ENCODE assay signal across 8 cellular contexts in the genomic region with DNA sequence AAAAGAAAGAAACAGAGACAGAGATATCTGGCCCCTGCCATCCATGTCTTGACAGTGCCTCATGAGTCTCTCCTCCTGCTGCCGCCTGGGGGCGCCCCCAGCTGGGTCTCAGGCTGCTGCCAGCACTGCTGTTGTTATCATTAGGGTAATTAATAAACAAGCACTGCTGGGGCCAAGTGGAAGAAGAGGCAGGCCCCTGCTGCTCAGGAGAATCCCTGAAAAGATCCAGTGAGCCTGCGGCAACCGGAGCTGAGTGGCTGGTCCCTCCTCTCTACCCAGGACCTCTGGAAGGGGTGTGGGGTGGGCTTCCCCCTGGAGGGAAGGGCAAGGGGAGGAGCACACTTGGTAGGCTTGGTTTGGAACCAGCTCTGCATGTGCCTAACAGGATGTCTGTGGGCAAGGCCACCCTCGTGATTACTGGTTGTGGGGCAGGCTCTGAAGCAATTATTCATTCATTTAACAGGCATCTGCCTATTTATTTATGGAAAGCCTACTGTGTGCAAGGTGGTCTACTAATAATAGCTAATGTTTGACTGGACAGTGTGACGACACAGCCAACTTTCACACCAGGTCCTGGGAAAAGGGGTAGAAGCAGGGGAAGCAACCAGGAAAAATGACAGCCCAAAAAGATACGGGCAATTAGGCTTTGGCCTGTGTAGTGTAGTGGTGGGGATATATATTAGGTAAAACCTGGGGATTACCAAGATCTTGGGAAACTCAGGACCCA. TPM values are rescaled to one million over a fixed set of nuclear protein-coding genes. Genes with fewer than 3 reads are reported as not detected.
DNase-seq lines count a peak whose midpoint lies in the region; ATAC-seq and TF ChIP-seq lines count a peak whose summit lies in the region.

No MANE protein-coding gene starts in this region.

- peaks cover 10% of the 10 kb centered on the region; the same call in 1 of the 2 replicates for H3K27me3 ChIP-seq in OCI-LY1 (ENCODE audit: insufficient read depth, low read length)

- H2AFZ ChIP-seq in OCI-LY1 (ENCODE audit: low read length) = no peak overlapping the region

- no peak overlapping the region for H3K27ac ChIP-seq in OCI-LY1 (ENCODE audit: low read depth, low read length, poor library complexity, severe bottlenecking)

- no peaks in the 10 kb centered on the region for H3F3A ChIP-seq in OCI-LY1 (ENCODE audit: insufficient read depth, low read length)

- no peaks in the 10 kb centered on the region for H3K9me2 ChIP-seq in OCI-LY1 (ENCODE audit: low read depth, low read length)

- no peaks in the 10 kb centered on the region for H4K20me1 ChIP-seq in OCI-LY1 (ENCODE audit: insufficient read depth, low read length)

- H3K9ac ChIP-seq in OCI-LY1 (ENCODE audit: low read length) = peak overlapping the region; percentile 56; the same call in 1 of the 2 replicates

- no peaks in the 10 kb centered on the region for H3K36me3 ChIP-seq in OCI-LY1 (ENCODE audit: insufficient read depth, low read length)

- DNase-seq in ELR (ENCODE audit: low read depth) = peak; percentile 78
- DNase-seq in activated T-cell treated with anti-CD3 and anti-CD28 coated beads for 1 hour (ENCODE audit: low read depth) = peak; percentile 59
- peak; percentile 77 for DNase-seq in epithelial cell of esophagus (ENCODE audit: low read depth)
- DNase-seq in mucosa of gallbladder (ENCODE audit: low spot score) = peak; percentile 67
- DNase-seq in stimulated activated CD8-positive, alpha-beta memory T cell treated with anti-CD3 and anti-CD28 coated beads, Interleukin-4, amount 100 ng/mL, for 24 hours (ENCODE audit: low read depth) = peak; percentile 59

- H3K9me3 ChIP-seq in OCI-LY1 (ENCODE audit: low read length) = no peaks in the 10 kb centered on the region

- H3K79me2 ChIP-seq in OCI-LY1 (ENCODE audit: insufficient read depth, low read length) = no peaks in the 10 kb centered on the region

- peaks cover 27% of the 10 kb centered on the region for H3K4me1 ChIP-seq in OCI-LY1 (ENCODE audit: insufficient read depth, low read length, severe bottlenecking)

- H3K4me3 ChIP-seq in OCI-LY1 (ENCODE audit: low read depth, low read length, poor library complexity, severe bottlenecking) (peak overlapping the region; percentile 63), epithelial cell of esophagus (ENCODE audit: low read length) (no peak overlapping the region)

- peak; percentile 57 for ATAC-seq in HG03520 (IDR thresholded peaks at IDR 0.05; ENCODE audit: unreplicated experiment)
- no peak for ATAC-seq in HG02642 (IDR thresholded peaks at IDR 0.05; ENCODE audit: poor library complexity, unreplicated experiment)

- H3K4me2 ChIP-seq in OCI-LY1 (ENCODE audit: low read length) = peak overlapping the region; percentile 91

- TF ChIP-seq CTCF in OCI-LY1 (IDR thresholded peaks at IDR 0.05; ENCODE audit: low read length) (peak; percentile 99), epithelial cell of esophagus (IDR thresholded peaks at IDR 0.05; ENCODE audit: insufficient read depth, low read depth, low read length, missing control alignments) (peak; percentile 91)

RNA-seq across cellular contexts. Expression of a gene that starts 1.2 kb away (rescaled TPM):
- total RNA-seq in mucosa of gallbladder = 9.1 TPM

RNA-seq across cellular contexts. Expression of a gene that starts 13.8 kb away (rescaled TPM):
- total RNA-seq in mucosa of gallbladder = 38.7 TPM

RNA-seq across cellular contexts. Expression of a gene that starts 44.2 kb away (rescaled TPM):
- 2.5 TPM for total RNA-seq in mucosa of gallbladder
